Comparison of ENCODE assay signal across 23 cellular contexts in genomic region chr22:19107730-19108074, GRCh38. TPM values are rescaled to one million over a fixed set of nuclear protein-coding genes. Genes with fewer than 3 reads are reported as not detected.
DNase-seq lines count a peak whose midpoint lies in the region; ATAC-seq and TF ChIP-seq lines count a peak whose summit lies in the region.
"Had no signal": no experiment of that assay in that cellular context is flagged by ENCODE, and none has a peak within 500 bp of the region (broad histone marks: within the 10 kb centered on the region; RNA-seq: fewer than 3 reads in every experiment).

No MANE protein-coding gene starts in this region.

- H3K27ac ChIP-seq in CD4-positive, CD25-positive, alpha-beta regulatory T cell (ENCODE audit: insufficient read depth, low read length, poor library complexity, severe bottlenecking), result peak overlapping the region; percentile 93
- H3K27ac ChIP-seq: 22Rv1, BLaER1, transverse colon had no signal

- ATAC-seq in CD4-positive, CD25-positive, alpha-beta regulatory T cell (ENCODE audit: low read depth in 2 of 2), result no peak
- ATAC-seq in activated CD8-positive, alpha-beta T cell treated with anti-CD3 and anti-CD28 coated beads for 36 hours, result no peak
- ATAC-seq in naive B cell (ENCODE audit: low read depth in 2 of 2), result no peak
- ATAC-seq in Right ventricle myocardium inferior, result no peak
- ATAC-seq: stimulated activated naive B cell treated with anti-CD40 and anti-IgM and Interleukin-4, amounts not matched to agents 10 μg/mL and 1 μg/mL and 100 μg/mL, for 72 hours had no signal

- H3K4me3 ChIP-seq in CD4-positive, CD25-positive, alpha-beta regulatory T cell (ENCODE audit: low read depth, low read length), result no peak overlapping the region
- H3K4me3 ChIP-seq: BLaER1, transverse colon had no signal

- H3K9me3 Mint-ChIP-seq in CD4-positive, CD25-positive, alpha-beta regulatory T cell, result no peaks in the 10 kb centered on the region
- H3K9me3 Mint-ChIP-seq in activated CD8-positive, alpha-beta T cell treated with anti-CD3 and anti-CD28 coated beads for 36 hours, result no peaks in the 10 kb centered on the region
- H3K9me3 Mint-ChIP-seq in naive B cell, result no peaks in the 10 kb centered on the region
- H3K9me3 Mint-ChIP-seq: dendritic cell treated with granulocyte-macrophage colony-stimulating factor and Interleukin-4, amounts not matched to agents 40 ng/mL and 50 ng/mL, for 4 days; stimulated activated naive B cell treated with anti-CD40 and anti-IgM and Interleukin-4, amounts not matched to agents 10 μg/mL and 1 μg/mL and 100 μg/mL, for 72 hours had no signal

- peak overlapping the region in 3 of 4 donors; percentile 50 to 56 (median 55) for H3K4me3 Mint-ChIP-seq in CD4-positive, CD25-positive, alpha-beta regulatory T cell
- no peak overlapping the region for H3K4me3 Mint-ChIP-seq in activated CD8-positive, alpha-beta T cell treated with anti-CD3 and anti-CD28 coated beads for 36 hours
- H3K4me3 Mint-ChIP-seq in naive B cell, result peak overlapping the region in 3 of 8 donors; percentile 12 to 56 (median 31)
- H3K4me3 Mint-ChIP-seq: dendritic cell treated with granulocyte-macrophage colony-stimulating factor and Interleukin-4, amounts not matched to agents 40 ng/mL and 50 ng/mL, for 4 days; stimulated activated naive B cell treated with anti-CD40 and anti-IgM and Interleukin-4, amounts not matched to agents 10 μg/mL and 1 μg/mL and 100 μg/mL, for 72 hours had no signal

- H3K36me3 ChIP-seq in CD4-positive, CD25-positive, alpha-beta regulatory T cell (ENCODE audit: control insufficient read depth, insufficient read depth, low read length), result peaks cover 6% of the 10 kb centered on the region
- H3K36me3 ChIP-seq: transverse colon had no signal

- no peak for TF ChIP-seq CTCF in activated CD8-positive, alpha-beta T cell treated with anti-CD3 and anti-CD28 coated beads for 36 hours (IDR thresholded peaks at IDR 0.05)

- H3K27me3 ChIP-seq in CD4-positive, CD25-positive, alpha-beta regulatory T cell (ENCODE audit: control insufficient read depth, insufficient read depth, low read length), result no peaks in the 10 kb centered on the region
- H3K27me3 ChIP-seq: BLaER1, transverse colon had no signal

- H3K9me3 ChIP-seq in CD4-positive, CD25-positive, alpha-beta regulatory T cell (ENCODE audit: control insufficient read depth in 2 of 2, low read length in 2 of 2), result no peaks in the 10 kb centered on the region
- H3K9me3 ChIP-seq: BLaER1, transverse colon had no signal

- CTCF ChIA-PET in activated CD8-positive, alpha-beta T cell treated with anti-CD3 and anti-CD28 coated beads for 36 hours (lab: Charles Lee), result interaction anchor here (1.0 to 2.1 kb wide), 2 partner anchors 34 to 72 kb away, joined by 3 to 6 read pairs; no protein-coding TSS in a partner anchor

- no peaks in the 10 kb centered on the region for H3K27me3 Mint-ChIP-seq in CD4-positive, CD25-positive, alpha-beta regulatory T cell
- H3K27me3 Mint-ChIP-seq in activated CD8-positive, alpha-beta T cell treated with anti-CD3 and anti-CD28 coated beads for 36 hours, result no peaks in the 10 kb centered on the region
- no peaks in the 10 kb centered on the region for H3K27me3 Mint-ChIP-seq in naive B cell
- H3K27me3 Mint-ChIP-seq: dendritic cell treated with granulocyte-macrophage colony-stimulating factor and Interleukin-4, amounts not matched to agents 40 ng/mL and 50 ng/mL, for 4 days; stimulated activated naive B cell treated with anti-CD40 and anti-IgM and Interleukin-4, amounts not matched to agents 10 μg/mL and 1 μg/mL and 100 μg/mL, for 72 hours had no signal

- H3K4me1 ChIP-seq in CD4-positive, CD25-positive, alpha-beta regulatory T cell (ENCODE audit: control insufficient read depth, insufficient read depth, low read length, poor library complexity, severe bottlenecking), result peaks cover 69% of the 10 kb centered on the region

- intact Hi-C loops in activated CD8-positive, alpha-beta T cell treated with anti-CD3 and anti-CD28 coated beads for 36 hours (cut with micrococcal nuclease), result no loop called here
- intact Hi-C loops in Right ventricle myocardium inferior (cut with DNase I), result no loop called here

- POLR2A ChIA-PET in activated CD8-positive, alpha-beta T cell treated with anti-CD3 and anti-CD28 coated beads for 36 hours (lab: Charles Lee), result interaction anchor here (0.9 kb wide), 1 partner anchor 10 kb away, joined by 5 read pairs; no protein-coding TSS in a partner anchor

- peak overlapping the region; percentile 99 for H3K27ac Mint-ChIP-seq in CD4-positive, CD25-positive, alpha-beta regulatory T cell
- H3K27ac Mint-ChIP-seq in activated CD8-positive, alpha-beta T cell treated with anti-CD3 and anti-CD28 coated beads for 36 hours, result peak overlapping the region; percentile 8
- peak overlapping the region in 4 of 6 donors; percentile 54 to 90 (median 84) for H3K27ac Mint-ChIP-seq in naive B cell
- H3K27ac Mint-ChIP-seq: stimulated activated naive B cell treated with anti-CD40 and anti-IgM and Interleukin-4, amounts not matched to agents 10 μg/mL and 1 μg/mL and 100 μg/mL, for 72 hours had no signal

- DNase-seq in NCI-H1092 treated with DMSO at 0.1 percent for 48 hours (lab: John Stamatoyannopoulos, UW), result peak; percentile 16
- no peak for DNase-seq in NCI-H1092 (lab: John Stamatoyannopoulos, UW)
- DNase-seq in CD4-positive, CD25-positive, alpha-beta regulatory T cell, result no peak
- no peak for DNase-seq in activated CD8-positive, alpha-beta T cell treated with anti-CD3 and anti-CD28 coated beads for 36 hours
- no peak for DNase-seq in naive B cell
- DNase-seq in NCI-H2171 (lab: John Stamatoyannopoulos, UW), result no peak
- DNase-seq in Right ventricle myocardium inferior (ENCODE audit: missing footprints), result no peak
- DNase-seq in kidney tubule cell (ENCODE audit: low spot score), result no peak
- DNase-seq: activated CD4-positive, CD25-positive, alpha-beta regulatory T cell; activated naive CD4-positive, alpha-beta T cell treated with Interleukin-2 at 50 U/mL for 16 hours; DND-41; KBM-7; NCI-H1048; stimulated activated naive B cell treated with anti-CD40 and anti-IgM and Interleukin-4, amounts not matched to agents 10 μg/mL and 1 μg/mL and 100 μg/mL, for 72 hours; transverse colon had no signal

- H3K36me3 Mint-ChIP-seq in CD4-positive, CD25-positive, alpha-beta regulatory T cell, result peaks cover 11% of the 10 kb centered on the region
- peaks cover 3% of the 10 kb centered on the region for H3K36me3 Mint-ChIP-seq in activated CD8-positive, alpha-beta T cell treated with anti-CD3 and anti-CD28 coated beads for 36 hours (ENCODE audit: low read depth)
- H3K36me3 Mint-ChIP-seq in naive B cell, result no peaks in the 10 kb centered on the region

- H3K4me1 Mint-ChIP-seq in CD4-positive, CD25-positive, alpha-beta regulatory T cell, result peaks cover 11 to 80% (median 52%) of the 10 kb centered on the region in 4 donors
- H3K4me1 Mint-ChIP-seq in activated CD8-positive, alpha-beta T cell treated with anti-CD3 and anti-CD28 coated beads for 36 hours (ENCODE audit: low read depth), result peaks cover 66% of the 10 kb centered on the region
- H3K4me1 Mint-ChIP-seq in naive B cell, result peaks cover 43 to 71% (median 65%) of the 10 kb centered on the region in 3 donors

RNA-seq across cellular contexts. Expression of gene DGCR2, which starts 14.5 kb away (rescaled TPM):
- total RNA-seq in CD4-positive, CD25-positive, alpha-beta regulatory T cell, result 58.4 TPM
- 10 to 100 TPM; 51.8 to 75.2 (median 57.2) TPM for polyA plus RNA-seq in CD4-positive, CD25-positive, alpha-beta regulatory T cell
- total RNA-seq in activated CD8-positive, alpha-beta T cell treated with anti-CD3 and anti-CD28 coated beads for 36 hours, result 10 to 100 TPM; 18.0 to 20.0 TPM
- 10 to 100 TPM; 27.4 to 50.6 (median 32.8) TPM for polyA plus RNA-seq in naive B cell (ENCODE audit: low read depth in 6 of 6)
- total RNA-seq in Right ventricle myocardium inferior, result 29.9 TPM

RNA-seq across cellular contexts. Expression of gene TSSK2, which starts 23.4 kb away (rescaled TPM):
- not detected for total RNA-seq in CD4-positive, CD25-positive, alpha-beta regulatory T cell
- polyA plus RNA-seq in CD4-positive, CD25-positive, alpha-beta regulatory T cell, result not detected
- total RNA-seq in activated CD8-positive, alpha-beta T cell treated with anti-CD3 and anti-CD28 coated beads for 36 hours, result not detected
- polyA plus RNA-seq in naive B cell (ENCODE audit: low read depth in 6 of 6), result not detected
- not detected for total RNA-seq in Right ventricle myocardium inferior
- total RNA-seq: epithelial cell of proximal tubule; H4; lower leg skin; myocyte; T-helper 1 cell treated with Interleukin-12 subunit alpha and Interleukin-12 subunit beta and Interleukin-4 antibody, amounts not matched to agents 30 ng/mL and 1 ng/mL, for 36 hours; transverse colon had no signal

RNA-seq across cellular contexts. Expression of gene ESS2, which starts 36.7 kb away (rescaled TPM):
- 47.3 TPM for total RNA-seq in CD4-positive, CD25-positive, alpha-beta regulatory T cell
- polyA plus RNA-seq in CD4-positive, CD25-positive, alpha-beta regulatory T cell, result 10 to 100 TPM in 3 of 4 donors, 1 to 10 TPM in 1; 10.0 to 12.5 (median 11.2) TPM
- 10 to 100 TPM; 11.7 to 12.9 TPM for total RNA-seq in activated CD8-positive, alpha-beta T cell treated with anti-CD3 and anti-CD28 coated beads for 36 hours
- 10 to 100 TPM in 1 of 6 donors, 1 to 10 TPM in 5; 5.2 to 10.2 (median 8.3) TPM for polyA plus RNA-seq in naive B cell (ENCODE audit: low read depth in 6 of 6)
- 8.8 TPM for total RNA-seq in Right ventricle myocardium inferior

RNA-seq across cellular contexts. Expression of gene GSC2, which starts 42.4 kb away (rescaled TPM):
- not detected for total RNA-seq in CD4-positive, CD25-positive, alpha-beta regulatory T cell
- not detected for polyA plus RNA-seq in CD4-positive, CD25-positive, alpha-beta regulatory T cell
- not detected for total RNA-seq in activated CD8-positive, alpha-beta T cell treated with anti-CD3 and anti-CD28 coated beads for 36 hours
- not detected for polyA plus RNA-seq in naive B cell (ENCODE audit: low read depth in 6 of 6)
- total RNA-seq in Right ventricle myocardium inferior, result not detected
- total RNA-seq: epithelial cell of proximal tubule; H4; myocyte; T-helper 1 cell treated with Interleukin-12 subunit alpha and Interleukin-12 subunit beta and Interleukin-4 antibody, amounts not matched to agents 30 ng/mL and 1 ng/mL, for 36 hours; transverse colon had no signal

Comparison
In these comparisons a context has a peak if more than half of its experiments do, and no peak if none do; other contexts are left out.
1. H3K27ac Mint-ChIP-seq: peak in every context shown above with its lines; median percentile 99 in CD4-positive, CD25-positive, alpha-beta regulatory T cell; 84 in naive B cell; 8 in activated CD8-positive, alpha-beta T cell treated with anti-CD3 and anti-CD28 coated beads for 36 hours.